ENCODE assay signal across 28 cellular contexts in the genomic region with DNA sequence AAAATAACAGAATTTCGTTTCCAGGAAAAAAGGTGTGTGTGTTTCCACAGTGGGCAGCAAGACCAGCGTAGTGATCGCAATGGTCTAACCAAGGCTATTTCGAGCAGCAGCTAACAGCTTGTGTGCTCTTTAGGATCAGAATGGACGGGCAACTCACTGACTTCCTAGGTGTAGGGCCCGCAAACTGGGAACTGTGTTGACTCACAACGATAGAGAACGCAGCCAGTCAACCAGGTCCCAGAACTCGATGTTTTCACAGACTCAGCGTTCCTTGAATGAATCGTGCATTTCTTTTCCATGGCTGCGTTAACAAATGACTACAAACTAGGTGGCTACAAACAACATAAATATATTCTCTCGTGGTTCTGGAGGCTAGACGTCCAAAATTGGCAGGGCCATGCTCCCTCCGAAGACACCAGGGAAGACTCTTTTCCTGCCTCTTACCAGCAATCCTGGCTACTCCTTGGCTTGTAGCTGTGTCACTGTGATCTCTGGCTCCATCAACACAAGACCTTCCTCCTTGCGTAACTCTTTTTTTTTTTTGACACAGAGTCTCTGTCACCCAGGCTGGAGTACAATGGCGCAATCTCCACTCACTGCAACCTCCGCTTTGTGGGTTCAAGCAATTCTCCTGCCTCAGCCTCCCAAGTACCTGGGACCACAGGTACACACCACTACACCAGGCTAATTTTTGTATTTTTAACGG. TPM values are rescaled to one million over a fixed set of nuclear protein-coding genes. Genes with fewer than 3 reads are reported as not detected.
DNase-seq lines count a peak whose midpoint lies in the region; ATAC-seq and TF ChIP-seq lines count a peak whose summit lies in the region.
"Had no signal": no experiment of that assay in that cellular context is flagged by ENCODE, and none has a peak within 500 bp of the region (broad histone marks: within the 10 kb centered on the region; RNA-seq: fewer than 3 reads in every experiment).

No MANE protein-coding gene starts in this region.

- no peak overlapping the region for H3K27ac ChIP-seq in IMR-90 (ENCODE audit: insufficient read depth, low read length)
- H3K27ac ChIP-seq: 22Rv1, ascending aorta, cardiac muscle cell, coronary artery, VCaP had no signal

- no peaks in the 10 kb centered on the region for H3K4me1 ChIP-seq in IMR-90 (ENCODE audit: control insufficient read depth, insufficient read depth, low read length)

- no peaks in the 10 kb centered on the region for H3K36me3 ChIP-seq in IMR-90 (ENCODE audit: control insufficient read depth, insufficient read depth, low read length)
- H3K36me3 ChIP-seq: ascending aorta, cardiac muscle cell, upper lobe of left lung had no signal

- H2BK15ac ChIP-seq in IMR-90 (ENCODE audit: low read depth, low read length), result no peak overlapping the region

- no peak for ATAC-seq in IMR-90 (ENCODE audit: low read depth)
- ATAC-seq: activated T-cell treated with anti-CD3 and anti-CD28 coated beads, Interleukin-2, amount 50 U/mL, for 4 hours; natural killer cell treated with Interleukin-12 subunit alpha and Interleukin-12 subunit beta and Interleukin-15 and Interleukin-18, amount 100 ng/mL, for 72 hours; PC-3; stimulated activated memory B cell treated with anti-CD40 and anti-IgM and Interleukin-4, amounts not matched to agents 10 μg/mL and 1 μg/mL and 100 μg/mL, for 72 hours had no signal

- no peak for TF ChIP-seq RAD21 in IMR-90 (IDR thresholded peaks at IDR 0.05; ENCODE audit: low read length)

- no peak overlapping the region for H3K56ac ChIP-seq in IMR-90 (ENCODE audit: extremely low read depth, insufficient read depth, low read length)

- H2AK9ac ChIP-seq in IMR-90 (replicated peaks; ENCODE audit: low read depth, low read length, poor library complexity), result no peak overlapping the region

- H2BK5ac ChIP-seq in IMR-90 (ENCODE audit: low read depth, low read length, poor library complexity, severe bottlenecking), result no peak overlapping the region

- H2AK5ac ChIP-seq in IMR-90 (ENCODE audit: low read depth, low read length), result no peak overlapping the region

- CTCF ChIA-PET in IMR-90 (lab: Yijun Ruan, JAX), result no interaction called here

- no peaks in the 10 kb centered on the region; the same call in 1 of the 2 replicates for H3K27me3 ChIP-seq in IMR-90 (ENCODE audit: control insufficient read depth, insufficient read depth, low read length)
- H3K27me3 ChIP-seq: ascending aorta, cardiac muscle cell, upper lobe of left lung had no signal

- H3K9ac ChIP-seq in IMR-90 (ENCODE audit: low read depth, low read length), result no peak overlapping the region

- peaks cover 2% of the 10 kb centered on the region for H3K9me1 ChIP-seq in IMR-90 (ENCODE audit: insufficient read depth, low read length)

- POLR2A ChIA-PET in IMR-90 (lab: Charles Lee; ENCODE audit: unreplicated experiment), result no interaction called here

- no peak for TF ChIP-seq POLR2A in IMR-90 (IDR thresholded peaks at IDR 0.05; ENCODE audit: low read depth, low read length)

- no peak overlapping the region for H2BK120ac ChIP-seq in IMR-90 (ENCODE audit: low read depth, low read length)

- H3K14ac ChIP-seq in IMR-90 (replicated peaks; ENCODE audit: low read depth, low read length), result no peak overlapping the region

- intact Hi-C loops in IMR-90 (cut with micrococcal nuclease), result no loop called here

- no peak overlapping the region for H3K4ac ChIP-seq in IMR-90 (ENCODE audit: low read depth, low read length)

- no peak overlapping the region for H3K23ac ChIP-seq in IMR-90 (ENCODE audit: low read depth, low read length)

- in situ Hi-C loops in IMR-90 (cut with MboI; ENCODE audit: low sequenced_read_pairs), result no loop called here

- H3K4me2 ChIP-seq in IMR-90 (ENCODE audit: low read depth, low read length), result no peak overlapping the region

- peak; percentile 19 for DNase-seq in activated CD8-positive, alpha-beta memory T cell treated with anti-CD3 and anti-CD28 coated beads for 24 hours
- no peak for DNase-seq in activated CD8-positive, alpha-beta memory T cell treated with anti-CD3 and anti-CD28 coated beads, Interleukin-2, amount 50 U/mL, for 4 hours
- no peak for DNase-seq in IMR-90
- peak; percentile 11 for DNase-seq in SKM-1 (lab: John Stamatoyannopoulos, UW; ENCODE audit: unreplicated experiment)
- peak; percentile 28 for DNase-seq in mesenteric fat pad (ENCODE audit: low spot score)
- DNase-seq in activated naive CD4-positive, alpha-beta T cell treated with anti-CD3 and anti-CD28 coated beads, Interleukin-2, amount 50 U/mL, for 16 hours, result no peak
- DNase-seq in NCI-H748 treated with DMSO at 0.1 percent for 48 hours (lab: John Stamatoyannopoulos, UW), result no peak
- DNase-seq in globus pallidus (ENCODE audit: low spot score), result no peak
- DNase-seq: activated CD4-positive, alpha-beta T cell treated with anti-CD3 and anti-CD28 coated beads for 48 hours; activated gamma-delta T cell; activated T-cell treated with anti-CD3 and anti-CD28 coated beads, Interleukin-2, amount 50 U/mL, for 4 hours; C1 segment of cervical spinal cord; effector CD8-positive, alpha-beta T cell; NCI-H1105; NCI-H187; NCI-H2171 treated with DMSO at 0.1 percent for 48 hours; NCI-H524; PC-3; stimulated activated CD4-positive, alpha-beta T cell treated with anti-CD3 and anti-CD28 coated beads, Interleukin-15, amount 100 ng/mL, for 24 hours; SW 1271; upper lobe of left lung had no signal

- H3K18ac ChIP-seq in IMR-90 (ENCODE audit: low read depth, low read length), result no peak overlapping the region

- dilution Hi-C loops in IMR-90 (cut with HindIII; ENCODE audit: low sequenced_read_pairs, unreplicated experiment), result no loop called here

- H3K79me1 ChIP-seq in IMR-90 (ENCODE audit: low read depth in 1 of 2, low read length in 2 of 2), result peaks cover 0 to 16% of the 10 kb centered on the region in 2 experiments; a peak in 1 of 4 replicates

- WGBS in IMR-90 (ENCODE audit: extremely low coverage in 2 of 2, insufficient read length in 1 of 2), 2 experiments, result 90% methylated on average over 13 of the region's 19 CpGs; no CpG with 5 or more reads in 1 of the 2 experiments

- H4K5ac ChIP-seq in IMR-90 (ENCODE audit: low read depth, low read length), result no peak overlapping the region

- no peak overlapping the region for H4K8ac ChIP-seq in IMR-90 (ENCODE audit: low read depth in 2 of 2, low read length in 2 of 2)

- H2AFZ ChIP-seq in IMR-90 (replicated peaks; ENCODE audit: low read length, poor library complexity), result no peak overlapping the region

- H4K20me1 ChIP-seq in IMR-90 (ENCODE audit: insufficient read depth, low read length), result no peaks in the 10 kb centered on the region

- no peaks in the 10 kb centered on the region for H3K9me3 ChIP-seq in IMR-90 (ENCODE audit: control insufficient read depth, insufficient read depth, low read length)
- H3K9me3 ChIP-seq: ascending aorta, upper lobe of left lung had no signal

- TF ChIP-seq CTCF in IMR-90 (conservative IDR thresholded peaks at IDR 0.05; ENCODE audit: low read depth, low read length), result no peak

- H3K4me3 ChIP-seq in IMR-90 (ENCODE audit: insufficient read depth, low read depth, low read length), result no peak overlapping the region
- H3K4me3 ChIP-seq: ascending aorta, cardiac muscle cell, coronary artery, upper lobe of left lung had no signal

- H2BK20ac ChIP-seq in IMR-90 (ENCODE audit: low read depth, low read length), result no peak overlapping the region

- H4K91ac ChIP-seq in IMR-90 (ENCODE audit: insufficient read depth, low read depth, low read length), result no peak overlapping the region

- no TSS peak for BruUV-seq in IMR-90 (replicated peaks; lab: Mats Ljungman, UMichigan)

TF ChIP-seq in IMR-90, 13 proteins besides CTCF, POLR2A, EP300 and RAD21:
- TF ChIP-seq, protein P1, sequence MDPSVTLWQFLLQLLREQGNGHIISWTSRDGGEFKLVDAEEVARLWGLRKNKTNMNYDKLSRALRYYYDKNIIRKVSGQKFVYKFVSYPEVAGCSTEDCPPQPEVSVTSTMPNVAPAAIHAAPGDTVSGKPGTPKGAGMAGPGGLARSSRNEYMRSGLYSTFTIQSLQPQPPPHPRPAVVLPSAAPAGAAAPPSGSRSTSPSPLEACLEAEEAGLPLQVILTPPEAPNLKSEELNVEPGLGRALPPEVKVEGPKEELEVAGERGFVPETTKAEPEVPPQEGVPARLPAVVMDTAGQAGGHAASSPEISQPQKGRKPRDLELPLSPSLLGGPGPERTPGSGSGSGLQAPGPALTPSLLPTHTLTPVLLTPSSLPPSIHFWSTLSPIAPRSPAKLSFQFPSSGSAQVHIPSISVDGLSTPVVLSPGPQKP (IDR thresholded peaks at IDR 0.05; ENCODE audit: borderline replicate concordance, low read depth, low read length), result no peak
- TF ChIP-seq CEBPB (IDR thresholded peaks at IDR 0.05; ENCODE audit: low read depth, low read length), result 0 out of 2 replicates have a peak, but pooled peaks have one; percentile 7
TF ChIP-seq in IMR-90: peak in this region for 1.

RNA-seq across cellular contexts. Expression of a gene that starts 39.1 kb away (rescaled TPM):
- total RNA-seq in IMR-90 (2012; rRNA removed) (1.3 and 1.4 TPM in 2 replicates), mesenteric fat pad (32.6 TPM)
- polyA plus RNA-seq in IMR-90 (2012; rRNA removed), result 3.8 and 4.2 TPM in 2 replicates
- 1.9 and 2.1 TPM in 2 replicates for polyA plus RNA-seq in IMR-90 (2012; cell fraction: cytosol; rRNA removed)
- 6.7 and 7.8 TPM in 2 replicates for polyA plus RNA-seq in IMR-90 (2012; cell fraction: nucleus; rRNA removed; ENCODE audit: low replicate concordance)

Comparison
In these comparisons a context has a peak if more than half of its experiments do, and no peak if none do; other contexts are left out.
1. DNase-seq: peak in activated CD8-positive, alpha-beta memory T cell treated with anti-CD3 and anti-CD28 coated beads for 24 hours (single experiment), SKM-1 (single experiment) and mesenteric fat pad (single experiment); none in activated CD8-positive, alpha-beta memory T cell treated with anti-CD3 and anti-CD28 coated beads, Interleukin-2, amount 50 U/mL, for 4 hours (single experiment), IMR-90 (single experiment), activated naive CD4-positive, alpha-beta T cell treated with anti-CD3 and anti-CD28 coated beads, Interleukin-2, amount 50 U/mL, for 16 hours (single experiment), NCI-H748 treated with DMSO at 0.1 percent for 48 hours (single experiment) and globus pallidus (single experiment).
2. RNA of a gene that starts 39.1 kb away (total RNA-seq): 32.6 TPM in mesenteric fat pad (single experiment); 1.3 to 1.4 TPM in IMR-90; every median in the first group is over 10 times any median in the second.